ENCODE assay signal across 17 cellular contexts in genomic region chr22:19442166-19442565, GRCh38.
"Had no signal": no experiment of that assay in that cellular context is flagged by ENCODE, and none has a peak within 500 bp of the region (broad histone marks: within the 10 kb centered on the region; RNA-seq: fewer than 3 reads in every experiment).

No MANE protein-coding gene starts in this region.

- H3K4me3 ChIP-seq: dorsolateral prefrontal cortex, left lung, pancreas, skin epidermis had no signal

- FAIRE-seq: astrocyte, bronchial epithelial cell, kidney, pancreas had no signal

- DNase-seq: activated CD4-positive, alpha-beta T cell treated with anti-CD3 and anti-CD28 coated beads, Interleukin-2, amount 50 U/mL, for 1 hour; activated gamma-delta T cell; activated T-cell treated with anti-CD3 and anti-CD28 coated beads, Interleukin-2, amount 50 U/mL, for 1 hour; dorsolateral prefrontal cortex; endodermal cell; erythroblast; hippocampal formation; kidney; left lung; naive B cell; pancreas; retina; stimulated activated CD4-positive, alpha-beta T cell treated with anti-CD3 and anti-CD28 coated beads, Interleukin-15, amount 100 ng/mL, for 24 hours; stimulated activated CD4-positive, alpha-beta T cell treated with anti-CD3 and anti-CD28 coated beads, Interleukin-4, amount 100 ng/mL, for 1 hour had no signal

- H3K9me3 ChIP-seq: left lung, pancreas had no signal

- ATAC-seq: left lung, pancreas had no signal

- H3K27me3 ChIP-seq: dorsolateral prefrontal cortex, left lung, pancreas had no signal

- H3K27ac ChIP-seq: dorsolateral prefrontal cortex, left lung, pancreas, skin epidermis had no signal
